Comparison of ENCODE assay signal across 8 cellular contexts in genomic region chr5:132820162-132820754, GRCh38. TPM values are rescaled to one million over a fixed set of nuclear protein-coding genes. Genes with fewer than 3 reads are reported as not detected.
DNase-seq lines count a peak whose midpoint lies in the region; ATAC-seq and TF ChIP-seq lines count a peak whose summit lies in the region.

No MANE protein-coding gene starts in this region.

- CTCF ChIA-PET in A673 (lab: Charles Lee) = interaction anchor here (0.6 to 2.8 kb wide), 7 partner anchors 8 to 294 kb away, joined by 3 to 12 read pairs (median 6); no protein-coding TSS in a partner anchor

- H3K36me3 Mint-ChIP-seq in activated CD4-positive, alpha-beta T cell treated with anti-CD3 and anti-CD28 coated beads, Interleukin-2, amount 10 ng/mL, durations not matched to agents 24 days and 14 days (ENCODE audit: low read depth) = no peaks in the 10 kb centered on the region

- ATAC-seq in GM18858 (IDR thresholded peaks at IDR 0.05; ENCODE audit: unreplicated experiment) = peak; percentile 40
- peak; percentile 86 for ATAC-seq in HG03342 (IDR thresholded peaks at IDR 0.05; ENCODE audit: unreplicated experiment)
- ATAC-seq in left lung = peak; percentile 91

- H3K4me1 ChIP-seq in A673 (ENCODE audit: insufficient read depth, low read length, poor library complexity, severe bottlenecking) (peaks cover 4% of the 10 kb centered on the region), left lung (peaks cover 4 to 22% of the 10 kb centered on the region in 2 donors)

- intact Hi-C loops in A673 (cut with micrococcal nuclease; ENCODE audit: unreplicated experiment) = loop anchor here (1.0 to 2.0 kb wide), 4 partner anchors 65 to 434 kb away; partner anchors contain the start of gene CCNI2
- intact Hi-C loops in activated CD4-positive, alpha-beta T cell treated with anti-CD3 and anti-CD28 coated beads, Interleukin-2, amount 10 ng/mL, durations not matched to agents 24 days and 14 days (cut with micrococcal nuclease) = loop anchor here (1.0 to 5.0 kb wide), 8 partner anchors 69 to 434 kb away; partner anchors contain the start of gene KIF3A
- intact Hi-C loops in left lung (cut with DNase I) = no loop called here

- H3K36me3 ChIP-seq in A673 (ENCODE audit: insufficient read depth, low read length, poor library complexity, severe bottlenecking) (no peaks in the 10 kb centered on the region), left lung (peaks cover 0 to 23% of the 10 kb centered on the region in 2 donors)

- H3K27me3 Mint-ChIP-seq in activated CD4-positive, alpha-beta T cell treated with anti-CD3 and anti-CD28 coated beads, Interleukin-2, amount 10 ng/mL, durations not matched to agents 24 days and 14 days = peaks cover 39% of the 10 kb centered on the region

- H3K27me3 ChIP-seq in A673 (replicated peaks; ENCODE audit: insufficient read depth, low read depth, low read length, poor library complexity) = no peaks in the 10 kb centered on the region
- peaks cover 0 to 59% of the 10 kb centered on the region in 2 donors for H3K27me3 ChIP-seq in left lung

- no peaks in the 10 kb centered on the region for H3K9me3 Mint-ChIP-seq in activated CD4-positive, alpha-beta T cell treated with anti-CD3 and anti-CD28 coated beads, Interleukin-2, amount 10 ng/mL, durations not matched to agents 24 days and 14 days

- peaks cover 15% of the 10 kb centered on the region for H3K4me1 Mint-ChIP-seq in activated CD4-positive, alpha-beta T cell treated with anti-CD3 and anti-CD28 coated beads, Interleukin-2, amount 10 ng/mL, durations not matched to agents 24 days and 14 days

- no peak overlapping the region for H3K27ac Mint-ChIP-seq in activated CD4-positive, alpha-beta T cell treated with anti-CD3 and anti-CD28 coated beads, Interleukin-2, amount 10 ng/mL, durations not matched to agents 24 days and 14 days

- no TSS peak for BruUV-seq in A673 (replicated peaks; lab: Mats Ljungman, UMichigan)

- peak; percentile 91 for DNase-seq in A673 (ENCODE audit: low spot score)
- peak; percentile 58 for DNase-seq in NCI-H510A (lab: John Stamatoyannopoulos, UW)
- DNase-seq in activated CD4-positive, alpha-beta T cell treated with anti-CD3 and anti-CD28 coated beads, Interleukin-2, amount 10 ng/mL, durations not matched to agents 24 days and 14 days = peak; percentile 97
- DNase-seq in left lung = peak; percentile 89 to 91
- DNase-seq in stimulated activated CD4-positive, alpha-beta T cell treated with anti-CD3 and anti-CD28 coated beads, Interleukin-4, amount 100 ng/mL, for 48 hours (ENCODE audit: low read depth in 2 of 2) = peak; percentile 85 to 97

- peak; percentile 93 for TF ChIP-seq CTCF in A673 (conservative IDR thresholded peaks at IDR 0.05; ENCODE audit: low read depth, low read length)
- TF ChIP-seq CTCF in left lung (IDR thresholded peaks at IDR 0.05) = peak; percentile 87 to 90

- POLR2A ChIA-PET in A673 (lab: Charles Lee; ENCODE audit: low non-redundant PET) = interaction anchor here (0.5 kb wide), 1 partner anchor 8 kb away, joined by 3 read pairs; no protein-coding TSS in a partner anchor

- H3K4me3 ChIP-seq in A673 (ENCODE audit: low read depth, low read length, poor library complexity, severe bottlenecking) (no peak overlapping the region), left lung (no peak overlapping the region)

- no peak overlapping the region for H3K27ac ChIP-seq in A673 (ENCODE audit: low read depth, low read length, poor library complexity, severe bottlenecking)
- peak overlapping the region; percentile 100 for H3K27ac ChIP-seq in cingulate gyrus (ENCODE audit: low read depth, low read length)
- H3K27ac ChIP-seq in left lung = no peak overlapping the region

- peak overlapping the region; percentile 37 for H3K4me3 Mint-ChIP-seq in activated CD4-positive, alpha-beta T cell treated with anti-CD3 and anti-CD28 coated beads, Interleukin-2, amount 10 ng/mL, durations not matched to agents 24 days and 14 days

- H3K9me3 ChIP-seq in A673 (ENCODE audit: low read depth, low read length, poor library complexity, severe bottlenecking) (no peaks in the 10 kb centered on the region), left lung (no peaks in the 10 kb centered on the region)

RNA-seq across cellular contexts. Expression of gene SOWAHA, which starts 7.2 kb away (rescaled TPM):
- total RNA-seq in A673 (2021) = not detected in 2 replicates
- 0.59 and 0.65 TPM in 2 replicates for total RNA-seq in activated CD4-positive, alpha-beta T cell treated with anti-CD3 and anti-CD28 coated beads, Interleukin-2, amount 10 ng/mL, durations not matched to agents 24 days and 14 days
- under 1 TPM in 1 of 2 donors, not detected in 1; 0.16 TPM for total RNA-seq in left lung

RNA-seq across cellular contexts. Expression of gene SHROOM1, which starts 10.2 kb away (rescaled TPM):
- total RNA-seq in A673 (2021) = 0.28 and 0.54 TPM in 2 replicates
- 5.3 and 7.4 TPM in 2 replicates for total RNA-seq in activated CD4-positive, alpha-beta T cell treated with anti-CD3 and anti-CD28 coated beads, Interleukin-2, amount 10 ng/mL, durations not matched to agents 24 days and 14 days
- total RNA-seq in left lung = 10 to 100 TPM; 15.8 to 20.6 TPM

RNA-seq across cellular contexts. Expression of gene SEPTIN8, which starts 43.2 kb away (rescaled TPM):
- 26.4 and 33.0 TPM in 2 replicates for total RNA-seq in A673 (2021)
- total RNA-seq in activated CD4-positive, alpha-beta T cell treated with anti-CD3 and anti-CD28 coated beads, Interleukin-2, amount 10 ng/mL, durations not matched to agents 24 days and 14 days = 43.8 and 45.4 TPM in 2 replicates
- total RNA-seq in left lung = 10 to 100 TPM; 38.8 to 53.8 TPM

RNA-seq across cellular contexts. Expression of gene GDF9, which starts 46.0 kb away (rescaled TPM):
- 0.32 and 1.1 TPM in 2 replicates for total RNA-seq in A673 (2021)
- 0.30 and 0.45 TPM in 2 replicates for total RNA-seq in activated CD4-positive, alpha-beta T cell treated with anti-CD3 and anti-CD28 coated beads, Interleukin-2, amount 10 ng/mL, durations not matched to agents 24 days and 14 days
- total RNA-seq in left lung = under 1 TPM; 0.26 to 0.39 TPM

RNA-seq across cellular contexts. Expression of gene UQCRQ, which starts 46.2 kb away (rescaled TPM):
- total RNA-seq in A673 (2021) = 542 and 564 TPM in 2 replicates
- total RNA-seq in activated CD4-positive, alpha-beta T cell treated with anti-CD3 and anti-CD28 coated beads, Interleukin-2, amount 10 ng/mL, durations not matched to agents 24 days and 14 days = 454 and 464 TPM in 2 replicates
- 100 to 1,000 TPM; 386 to 507 TPM for total RNA-seq in left lung

Comparison
In these comparisons a context has a peak if more than half of its experiments do, and no peak if none do; other contexts are left out.
1. ATAC-seq: peak in every context shown above with its lines; median percentile 91 in left lung; 86 in HG03342; 40 in GM18858.
2. intact Hi-C loops: an anchor here in A673 (1.0 to 2.0 kb wide) and activated CD4-positive, alpha-beta T cell treated with anti-CD3 and anti-CD28 coated beads, Interleukin-2, amount 10 ng/mL, durations not matched to agents 24 days and 14 days (1.0 to 5.0 kb wide); none called in left lung.